ENCODE assay signal across 1 cellular context in the genomic region with DNA sequence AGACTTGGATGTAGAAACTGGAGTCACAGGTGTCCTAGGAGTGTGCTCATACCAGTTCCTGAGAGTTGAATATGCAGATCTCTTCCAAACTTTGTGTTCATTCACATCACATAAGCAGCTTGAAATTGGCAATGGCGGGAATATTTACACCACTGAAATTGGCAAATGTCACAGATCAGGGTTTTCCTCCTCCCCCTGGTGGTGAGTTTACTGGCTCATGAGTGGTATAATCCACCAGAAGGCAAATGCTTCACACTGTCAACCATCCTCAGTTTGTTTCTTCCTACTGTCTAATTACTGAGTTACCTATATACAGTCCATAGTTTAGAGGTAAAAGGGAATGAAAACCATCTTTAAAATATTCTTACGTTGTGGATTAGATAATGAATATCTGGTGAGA.
TF ChIP-seq lines count a peak whose summit lies in the region.

No MANE protein-coding gene starts in this region.

TF ChIP-seq in H1, 55 proteins besides CTCF, POLR2A, EP300 and RAD21 (continued from another document):
- TF ChIP-seq, protein P1, sequence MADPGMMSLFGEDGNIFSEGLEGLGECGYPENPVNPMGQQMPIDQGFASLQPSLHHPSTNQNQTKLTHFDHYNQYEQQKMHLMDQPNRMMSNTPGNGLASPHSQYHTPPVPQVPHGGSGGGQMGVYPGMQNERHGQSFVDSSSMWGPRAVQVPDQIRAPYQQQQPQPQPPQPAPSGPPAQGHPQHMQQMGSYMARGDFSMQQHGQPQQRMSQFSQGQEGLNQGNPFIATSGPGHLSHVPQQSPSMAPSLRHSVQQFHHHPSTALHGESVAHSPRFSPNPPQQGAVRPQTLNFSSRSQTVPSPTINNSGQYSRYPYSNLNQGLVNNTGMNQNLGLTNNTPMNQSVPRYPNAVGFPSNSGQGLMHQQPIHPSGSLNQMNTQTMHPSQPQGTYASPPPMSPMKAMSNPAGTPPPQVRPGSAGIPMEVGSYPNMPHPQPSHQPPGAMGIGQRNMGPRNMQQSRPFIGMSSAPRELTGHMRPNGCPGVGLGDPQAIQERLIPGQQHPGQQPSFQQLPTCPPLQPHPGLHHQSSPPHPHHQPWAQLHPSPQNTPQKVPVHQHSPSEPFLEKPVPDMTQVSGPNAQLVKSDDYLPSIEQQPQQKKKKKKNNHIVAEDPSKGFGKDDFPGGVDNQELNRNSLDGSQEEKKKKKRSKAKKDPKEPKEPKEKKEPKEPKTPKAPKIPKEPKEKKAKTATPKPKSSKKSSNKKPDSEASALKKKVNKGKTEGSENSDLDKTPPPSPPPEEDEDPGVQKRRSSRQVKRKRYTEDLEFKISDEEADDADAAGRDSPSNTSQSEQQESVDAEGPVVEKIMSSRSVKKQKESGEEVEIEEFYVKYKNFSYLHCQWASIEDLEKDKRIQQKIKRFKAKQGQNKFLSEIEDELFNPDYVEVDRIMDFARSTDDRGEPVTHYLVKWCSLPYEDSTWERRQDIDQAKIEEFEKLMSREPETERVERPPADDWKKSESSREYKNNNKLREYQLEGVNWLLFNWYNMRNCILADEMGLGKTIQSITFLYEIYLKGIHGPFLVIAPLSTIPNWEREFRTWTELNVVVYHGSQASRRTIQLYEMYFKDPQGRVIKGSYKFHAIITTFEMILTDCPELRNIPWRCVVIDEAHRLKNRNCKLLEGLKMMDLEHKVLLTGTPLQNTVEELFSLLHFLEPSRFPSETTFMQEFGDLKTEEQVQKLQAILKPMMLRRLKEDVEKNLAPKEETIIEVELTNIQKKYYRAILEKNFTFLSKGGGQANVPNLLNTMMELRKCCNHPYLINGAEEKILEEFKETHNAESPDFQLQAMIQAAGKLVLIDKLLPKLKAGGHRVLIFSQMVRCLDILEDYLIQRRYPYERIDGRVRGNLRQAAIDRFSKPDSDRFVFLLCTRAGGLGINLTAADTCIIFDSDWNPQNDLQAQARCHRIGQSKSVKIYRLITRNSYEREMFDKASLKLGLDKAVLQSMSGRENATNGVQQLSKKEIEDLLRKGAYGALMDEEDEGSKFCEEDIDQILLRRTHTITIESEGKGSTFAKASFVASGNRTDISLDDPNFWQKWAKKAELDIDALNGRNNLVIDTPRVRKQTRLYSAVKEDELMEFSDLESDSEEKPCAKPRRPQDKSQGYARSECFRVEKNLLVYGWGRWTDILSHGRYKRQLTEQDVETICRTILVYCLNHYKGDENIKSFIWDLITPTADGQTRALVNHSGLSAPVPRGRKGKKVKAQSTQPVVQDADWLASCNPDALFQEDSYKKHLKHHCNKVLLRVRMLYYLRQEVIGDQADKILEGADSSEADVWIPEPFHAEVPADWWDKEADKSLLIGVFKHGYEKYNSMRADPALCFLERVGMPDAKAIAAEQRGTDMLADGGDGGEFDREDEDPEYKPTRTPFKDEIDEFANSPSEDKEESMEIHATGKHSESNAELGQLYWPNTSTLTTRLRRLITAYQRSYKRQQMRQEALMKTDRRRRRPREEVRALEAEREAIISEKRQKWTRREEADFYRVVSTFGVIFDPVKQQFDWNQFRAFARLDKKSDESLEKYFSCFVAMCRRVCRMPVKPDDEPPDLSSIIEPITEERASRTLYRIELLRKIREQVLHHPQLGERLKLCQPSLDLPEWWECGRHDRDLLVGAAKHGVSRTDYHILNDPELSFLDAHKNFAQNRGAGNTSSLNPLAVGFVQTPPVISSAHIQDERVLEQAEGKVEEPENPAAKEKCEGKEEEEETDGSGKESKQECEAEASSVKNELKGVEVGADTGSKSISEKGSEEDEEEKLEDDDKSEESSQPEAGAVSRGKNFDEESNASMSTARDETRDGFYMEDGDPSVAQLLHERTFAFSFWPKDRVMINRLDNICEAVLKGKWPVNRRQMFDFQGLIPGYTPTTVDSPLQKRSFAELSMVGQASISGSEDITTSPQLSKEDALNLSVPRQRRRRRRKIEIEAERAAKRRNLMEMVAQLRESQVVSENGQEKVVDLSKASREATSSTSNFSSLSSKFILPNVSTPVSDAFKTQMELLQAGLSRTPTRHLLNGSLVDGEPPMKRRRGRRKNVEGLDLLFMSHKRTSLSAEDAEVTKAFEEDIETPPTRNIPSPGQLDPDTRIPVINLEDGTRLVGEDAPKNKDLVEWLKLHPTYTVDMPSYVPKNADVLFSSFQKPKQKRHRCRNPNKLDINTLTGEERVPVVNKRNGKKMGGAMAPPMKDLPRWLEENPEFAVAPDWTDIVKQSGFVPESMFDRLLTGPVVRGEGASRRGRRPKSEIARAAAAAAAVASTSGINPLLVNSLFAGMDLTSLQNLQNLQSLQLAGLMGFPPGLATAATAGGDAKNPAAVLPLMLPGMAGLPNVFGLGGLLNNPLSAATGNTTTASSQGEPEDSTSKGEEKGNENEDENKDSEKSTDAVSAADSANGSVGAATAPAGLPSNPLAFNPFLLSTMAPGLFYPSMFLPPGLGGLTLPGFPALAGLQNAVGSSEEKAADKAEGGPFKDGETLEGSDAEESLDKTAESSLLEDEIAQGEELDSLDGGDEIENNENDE (IDR thresholded peaks at IDR 0.05; ENCODE audit: insufficient replicate concordance, low read length) = no peak
- TF ChIP-seq SAP30 (IDR thresholded peaks at IDR 0.05; ENCODE audit: insufficient read depth, insufficient replicate concordance, low read length) = no peak
- no peak for TF ChIP-seq GABPA (IDR thresholded peaks at IDR 0.05; ENCODE audit: borderline replicate concordance, insufficient read depth, low read length)
